8 cellular contexts compared by ENCODE assay signal in genomic region chr3:75434937-75435778, GRCh38.
DNase-seq lines count a peak whose midpoint lies in the region; ATAC-seq and TF ChIP-seq lines count a peak whose summit lies in the region.
"Not testable (repeated sequence)": the region's sequence is repeated elsewhere in the genome, so short reads cannot be mapped to it uniquely, and the experiment has no call there.

No MANE protein-coding gene starts in this region.

- H3K9me3 ChIP-seq in spleen, result not testable (repeated sequence)

- TF ChIP-seq POLR2A in spleen (IDR thresholded peaks at IDR 0.05), result peak in 1 of 3 donors; percentile 46

- peak; percentile 95 for DNase-seq in ACHN
- peak; percentile 98 for DNase-seq in NCI-H345 (lab: John Stamatoyannopoulos, UW)
- peak; percentile 85 for DNase-seq in activated CD4-positive, CD25-positive, alpha-beta regulatory T cell treated with anti-CD3 and anti-CD28 coated beads, Interleukin-2, amount 50 U/mL, for 72 hours
- peak; percentile 98 for DNase-seq in cerebellar cortex (ENCODE audit: low spot score)
- peak; percentile 95 for DNase-seq in iris pigment epithelial cell (ENCODE audit: low read depth)
- DNase-seq in spleen, result peak; percentile 97

- peak overlapping the region; percentile 53 to 98 (median 84) for H3K4me3 ChIP-seq in spleen

- H3K27me3 ChIP-seq in spleen (replicated peaks in 1 of 7), result not testable (repeated sequence)

- H3K27ac ChIP-seq in spleen, result peak overlapping the region; percentile 75 to 96 (median 91)

- WGBS in spleen, 5 donors, result 0 to 1% (median 1%) methylated on average over 39 to 70 of the region's 70 CpGs

- ATAC-seq in GM19025 (IDR thresholded peaks at IDR 0.05; ENCODE audit: low read depth, unreplicated experiment) (peak; percentile 99), HG03280 (IDR thresholded peaks at IDR 0.05; ENCODE audit: unreplicated experiment) (peak; percentile 98)

- peaks cover 0 to 48% (median 29%) of the 10 kb centered on the region in 6 donors for H3K4me1 ChIP-seq in spleen

- peaks cover 0 to 24% (median 5%) of the 10 kb centered on the region in 6 donors for H3K36me3 ChIP-seq in spleen

- intact Hi-C loops in spleen (cut with DNase I; ENCODE audit: low total_unique reads), result not testable (repeated sequence)

- in situ Hi-C loops in ACHN (cut with HindIII; ENCODE audit: low pct_ligation_motif_present, low pct_unique_long_range_greater_than_20kb, low sequenced_read_pairs), result not testable (repeated sequence)

- TF ChIP-seq CTCF in spleen (IDR thresholded peaks at IDR 0.05 in 8 of 11, conservative IDR thresholded peaks at IDR 0.05 in 3 of 11), result not testable (repeated sequence)

Comparison
In these comparisons a context has a peak if more than half of its experiments do, and no peak if none do; other contexts are left out.
1. Peak in every context shown above with its lines: DNase-seq, ATAC-seq, H3K4me3 ChIP-seq and H3K27ac ChIP-seq.